Comparison of ENCODE assay signal across 27 cellular contexts in genomic region chr1:107767156-107767582, GRCh38.
DNase-seq lines count a peak whose midpoint lies in the region; ATAC-seq and TF ChIP-seq lines count a peak whose summit lies in the region.
"Had no signal": no experiment of that assay in that cellular context is flagged by ENCODE, and none has a peak within 500 bp of the region (broad histone marks: within the 10 kb centered on the region; RNA-seq: fewer than 3 reads in every experiment).

No MANE protein-coding gene starts in this region.

- H3K9me3 ChIP-seq in right atrium auricular region (no peaks in the 10 kb centered on the region), PC-3 (ENCODE audit: low read length) (no peaks in the 10 kb centered on the region)
- H3K9me3 ChIP-seq: BE2C, body of pancreas, psoas muscle, stomach, thyroid gland had no signal

- H3K36me3 ChIP-seq in right atrium auricular region = no peaks in the 10 kb centered on the region
- no peaks in the 10 kb centered on the region for H3K36me3 ChIP-seq in PC-3 (ENCODE audit: low read depth, low read length)
- H3K36me3 ChIP-seq: BE2C, stomach, thyroid gland had no signal

- no peaks in the 10 kb centered on the region for H3F3A ChIP-seq in PC-3 (ENCODE audit: low read length, unreplicated experiment)

- no peaks in the 10 kb centered on the region for H3K9me2 ChIP-seq in PC-3 (replicated peaks; ENCODE audit: low read length)

- POLR2A ChIA-PET in PC-3 (lab: Charles Lee; ENCODE audit: unreplicated experiment) = no interaction called here

- H3K4me2 ChIP-seq in PC-3 (ENCODE audit: low read length) = no peak overlapping the region

- H3K27ac Mint-ChIP-seq in activated naive CD4-positive, alpha-beta T cell treated with anti-CD3 and anti-CD28 coated beads for 36 hours = no peak overlapping the region
- H3K27ac Mint-ChIP-seq: activated CD4-positive, alpha-beta T cell treated with anti-CD3 and anti-CD28 coated beads, Interleukin-2, amount 10 ng/mL, durations not matched to agents 7 days and 5 days; H9 had no signal

- no peaks in the 10 kb centered on the region for H4K20me1 ChIP-seq in PC-3 (ENCODE audit: low read length)

- no peak overlapping the region for H3K4me3 Mint-ChIP-seq in activated naive CD4-positive, alpha-beta T cell treated with anti-CD3 and anti-CD28 coated beads for 36 hours
- H3K4me3 Mint-ChIP-seq: activated CD4-positive, alpha-beta T cell treated with anti-CD3 and anti-CD28 coated beads, Interleukin-2, amount 10 ng/mL, durations not matched to agents 7 days and 5 days; activated T-cell treated with anti-CD3 and anti-CD28 coated beads, Interleukin-2, amount 50 U/mL, for 4 hours; H9; naive B cell had no signal

- no TSS peak for BruUV-seq in PC-3 (replicated peaks; lab: Mats Ljungman, UMichigan)

- no peak overlapping the region for H2AFZ ChIP-seq in PC-3 (ENCODE audit: low read length)

- no peak overlapping the region for H3K9ac ChIP-seq in PC-3 (ENCODE audit: low read length)

- TF ChIP-seq CTCF in right atrium auricular region (IDR thresholded peaks at IDR 0.05) (no peak), PC-3 (conservative IDR thresholded peaks at IDR 0.05; ENCODE audit: low read depth, low read length) (no peak)

- H3K27me3 ChIP-seq in right atrium auricular region = no peaks in the 10 kb centered on the region
- H3K27me3 ChIP-seq in PC-3 (ENCODE audit: low read length) = no peaks in the 10 kb centered on the region
- H3K27me3 ChIP-seq: BE2C, body of pancreas, stomach, thyroid gland had no signal

- CTCF ChIA-PET in PC-3 (lab: Charles Lee) = interaction anchor here (0.7 kb wide), 1 partner anchor 237 kb away, joined by 5 read pairs; no protein-coding TSS in a partner anchor
- CTCF ChIA-PET in activated naive CD4-positive, alpha-beta T cell treated with anti-CD3 and anti-CD28 coated beads for 36 hours (lab: Charles Lee) = interaction anchor here (1.3 to 1.5 kb wide), 2 partner anchors 10 to 358 kb away, joined by 3 to 4 read pairs; no protein-coding TSS in a partner anchor

- no peaks in the 10 kb centered on the region for H3K79me2 ChIP-seq in PC-3 (ENCODE audit: low read length)

- H3K27ac ChIP-seq in right atrium auricular region (peak overlapping the region in 1 of 2 donors; percentile 33), PC-3 (ENCODE audit: low read length) (no peak overlapping the region)
- H3K27ac ChIP-seq: body of pancreas, psoas muscle, stomach, thyroid gland had no signal

- H3K4me1 ChIP-seq in right atrium auricular region = no peaks in the 10 kb centered on the region
- H3K4me1 ChIP-seq in PC-3 (ENCODE audit: insufficient read depth, low read length) = peaks cover 12% of the 10 kb centered on the region; the same call in 1 of the 2 replicates
- H3K4me1 ChIP-seq: BE2C, body of pancreas, psoas muscle, thyroid gland had no signal

- peaks cover 2% of the 10 kb centered on the region for H3K36me3 Mint-ChIP-seq in activated naive CD4-positive, alpha-beta T cell treated with anti-CD3 and anti-CD28 coated beads for 36 hours (ENCODE audit: low read depth)

- no peaks in the 10 kb centered on the region for H3K4me1 Mint-ChIP-seq in activated naive CD4-positive, alpha-beta T cell treated with anti-CD3 and anti-CD28 coated beads for 36 hours (ENCODE audit: low read depth)
- H3K4me1 Mint-ChIP-seq: activated CD4-positive, alpha-beta T cell treated with anti-CD3 and anti-CD28 coated beads, Interleukin-2, amount 10 ng/mL, durations not matched to agents 7 days and 5 days had no signal

- H3K4me3 ChIP-seq in right atrium auricular region (no peak overlapping the region), PC-3 (ENCODE audit: low read length) (no peak overlapping the region)
- H3K4me3 ChIP-seq: body of pancreas, psoas muscle, stomach, thyroid gland had no signal

- peak; percentile 59 for ATAC-seq in Right ventricle myocardium superior (ENCODE audit: poor library complexity)
- ATAC-seq in PC-3 = peak; percentile 57
- ATAC-seq: activated T-cell treated with anti-CD3 and anti-CD28 coated beads, Interleukin-2, amount 50 U/mL, for 4 hours; body of pancreas; esophagus mucosa; left colon; Panc1; psoas muscle had no signal

- intact Hi-C loops in Right ventricle myocardium superior (cut with DNase I) = no loop called here
- intact Hi-C loops in PC-3 (cut with micrococcal nuclease) = loop anchor here (1.0 kb wide), 1 partner anchor 267 kb away; no protein-coding TSS in a partner anchor
- intact Hi-C loops in activated naive CD4-positive, alpha-beta T cell treated with anti-CD3 and anti-CD28 coated beads for 36 hours (cut with micrococcal nuclease) = no loop called here

- no peaks in the 10 kb centered on the region for H3K27me3 Mint-ChIP-seq in activated naive CD4-positive, alpha-beta T cell treated with anti-CD3 and anti-CD28 coated beads for 36 hours (ENCODE audit: low read depth)
- H3K27me3 Mint-ChIP-seq: activated CD4-positive, alpha-beta T cell treated with anti-CD3 and anti-CD28 coated beads, Interleukin-2, amount 10 ng/mL, durations not matched to agents 7 days and 5 days; naive B cell had no signal

- H3K9me3 Mint-ChIP-seq in activated naive CD4-positive, alpha-beta T cell treated with anti-CD3 and anti-CD28 coated beads for 36 hours = no peaks in the 10 kb centered on the region
- H3K9me3 Mint-ChIP-seq: activated CD4-positive, alpha-beta T cell treated with anti-CD3 and anti-CD28 coated beads, Interleukin-2, amount 10 ng/mL, durations not matched to agents 7 days and 5 days; activated T-cell treated with anti-CD3 and anti-CD28 coated beads, Interleukin-2, amount 50 U/mL, for 4 hours; H9; naive B cell had no signal

- DNase-seq in Right ventricle myocardium superior (no peak), right atrium auricular region (ENCODE audit: low spot score) (no peak), PC-3 (no peak), glomerular endothelial cell (ENCODE audit: extremely low read depth, low read depth, low spot score) (peak; percentile 51), COLO829 (ENCODE audit: low spot score) (no peak), NCI-H2171 treated with DMSO at 0.1 percent for 48 hours (lab: John Stamatoyannopoulos, UW) (no peak), NCI-H1694 treated with DMSO at 0.1 percent for 48 hours (lab: John Stamatoyannopoulos, UW) (no peak)
- no peak for DNase-seq in activated naive CD4-positive, alpha-beta T cell treated with anti-CD3 and anti-CD28 coated beads for 36 hours
- DNase-seq: activated CD4-positive, alpha-beta T cell treated with anti-CD3 and anti-CD28 coated beads, Interleukin-2, amount 10 ng/mL, durations not matched to agents 7 days and 5 days; activated T-cell treated with anti-CD3 and anti-CD28 coated beads, Interleukin-2, amount 50 U/mL, for 4 hours; BE2C; body of pancreas; DMS153; effector memory CD4-positive, alpha-beta T cell; foreskin melanocyte; H9; KG1; left colon; naive B cell; NCI-H1417 treated with DMSO at 0.1 percent for 48 hours; NCI-H524 treated with DMSO at 0.1 percent for 48 hours; psoas muscle; SIG-M5; stomach; thyroid gland had no signal
